In the genomic region with DNA sequence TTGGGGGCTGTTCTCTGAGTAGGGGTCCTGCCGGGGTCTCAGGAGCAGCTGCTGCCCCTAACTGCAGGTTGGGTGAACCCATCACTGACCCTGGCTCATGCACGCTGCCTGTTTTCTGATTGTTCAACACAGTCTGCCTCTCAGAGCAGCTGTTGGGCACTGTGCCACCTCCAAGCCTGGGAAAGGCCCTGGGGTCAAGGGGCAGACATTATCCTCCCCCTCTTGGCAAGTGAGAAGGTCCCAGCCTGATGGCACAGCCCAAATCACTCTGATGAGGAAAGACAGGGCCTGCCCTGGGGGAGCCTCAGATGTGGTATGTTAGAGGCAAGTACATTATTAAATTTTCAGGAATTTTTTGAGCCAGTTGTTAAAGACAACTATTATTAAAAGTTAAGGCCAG, we compare ENCODE assay signal across 17 cellular contexts. TPM values are rescaled to one million over a fixed set of nuclear protein-coding genes. Genes with fewer than 3 reads are reported as not detected.
"Had no signal": no experiment of that assay in that cellular context is flagged by ENCODE, and none has a peak within 500 bp of the region (broad histone marks: within the 10 kb centered on the region; RNA-seq: fewer than 3 reads in every experiment).

No MANE protein-coding gene starts in this region.

- H3K4me3 Mint-ChIP-seq: activated CD4-positive, alpha-beta T cell treated with anti-CD3 and anti-CD28 coated beads for 36 hours; activated T-helper 1 cell treated with anti-CD3 and anti-CD28 coated beads, Interleukin-12 subunit alpha, Interleukin-12 subunit beta, Interleukin-2, Interleukin-4 antibody, amounts not matched to agents 30 ng/mL and 10 ng/mL and 1 ng/mL, durations not matched to agents 14 hours and 24 hours and 36 hours; natural killer cell treated with Interleukin-12 subunit alpha and Interleukin-12 subunit beta and Interleukin-15 and Interleukin-18, amount 100 ng/mL, for 72 hours; stimulated activated effector memory CD8-positive, alpha-beta T cell treated with anti-CD3 and anti-CD28 coated beads, Interleukin-12 subunit alpha, Interleukin-12 subunit beta, amount 100 ng/mL, for 72 hours had no signal

- H3K9me3 Mint-ChIP-seq: activated T-helper 1 cell treated with anti-CD3 and anti-CD28 coated beads, Interleukin-12 subunit alpha, Interleukin-12 subunit beta, Interleukin-2, Interleukin-4 antibody, amounts not matched to agents 30 ng/mL and 10 ng/mL and 1 ng/mL, durations not matched to agents 14 hours and 24 hours and 36 hours; natural killer cell treated with Interleukin-12 subunit alpha and Interleukin-12 subunit beta and Interleukin-15 and Interleukin-18, amount 100 ng/mL, for 72 hours; stimulated activated effector memory CD8-positive, alpha-beta T cell treated with anti-CD3 and anti-CD28 coated beads, Interleukin-12 subunit alpha, Interleukin-12 subunit beta, amount 100 ng/mL, for 72 hours had no signal

- H3K36me3 Mint-ChIP-seq: natural killer cell treated with Interleukin-12 subunit alpha and Interleukin-12 subunit beta and Interleukin-15 and Interleukin-18, amount 100 ng/mL, for 72 hours; stimulated activated effector memory CD8-positive, alpha-beta T cell treated with anti-CD3 and anti-CD28 coated beads, Interleukin-12 subunit alpha, Interleukin-12 subunit beta, amount 100 ng/mL, for 72 hours had no signal

- H3K36me3 ChIP-seq: cardiac muscle cell had no signal

- H3K27ac Mint-ChIP-seq: activated CD4-positive, alpha-beta T cell treated with anti-CD3 and anti-CD28 coated beads for 36 hours; activated T-helper 1 cell treated with anti-CD3 and anti-CD28 coated beads, Interleukin-12 subunit alpha, Interleukin-12 subunit beta, Interleukin-2, Interleukin-4 antibody, amounts not matched to agents 30 ng/mL and 10 ng/mL and 1 ng/mL, durations not matched to agents 14 hours and 24 hours and 36 hours; natural killer cell treated with Interleukin-12 subunit alpha and Interleukin-12 subunit beta and Interleukin-15 and Interleukin-18, amount 100 ng/mL, for 72 hours; stimulated activated effector memory CD8-positive, alpha-beta T cell treated with anti-CD3 and anti-CD28 coated beads, Interleukin-12 subunit alpha, Interleukin-12 subunit beta, amount 100 ng/mL, for 72 hours had no signal

- H3K27me3 ChIP-seq: cardiac muscle cell had no signal

- H3K27ac ChIP-seq: cardiac muscle cell, coronary artery, VCaP had no signal

- FAIRE-seq: astrocyte had no signal

- H3K4me3 ChIP-seq: cardiac muscle cell, coronary artery, skin epidermis had no signal

- H3K27me3 Mint-ChIP-seq: activated CD4-positive, alpha-beta T cell treated with anti-CD3 and anti-CD28 coated beads for 36 hours; natural killer cell treated with Interleukin-12 subunit alpha and Interleukin-12 subunit beta and Interleukin-15 and Interleukin-18, amount 100 ng/mL, for 72 hours had no signal

- DNase-seq: activated CD4-positive, alpha-beta T cell treated with anti-CD3 and anti-CD28 coated beads for 36 hours; activated naive CD4-positive, alpha-beta T cell; effector CD8-positive, alpha-beta T cell; hippocampal formation; kidney glomerular epithelial cell; mammary epithelial cell; trophoblast cell had no signal

- ATAC-seq: activated CD4-positive, alpha-beta T cell treated with anti-CD3 and anti-CD28 coated beads for 36 hours; stimulated activated effector memory CD8-positive, alpha-beta T cell treated with anti-CD3 and anti-CD28 coated beads, Interleukin-12 subunit alpha, Interleukin-12 subunit beta, amount 100 ng/mL, for 72 hours had no signal

RNA-seq across cellular contexts. Expression of a gene that starts 14.1 kb away (rescaled TPM):
- total RNA-seq: activated T-helper 1 cell treated with anti-CD3 and anti-CD28 coated beads, Interleukin-12 subunit alpha, Interleukin-12 subunit beta, Interleukin-2, Interleukin-4 antibody, amounts not matched to agents 30 ng/mL and 10 ng/mL and 1 ng/mL, durations not matched to agents 14 hours and 24 hours and 36 hours; astrocyte; cardiac muscle cell; mucosa of gallbladder; natural killer cell treated with Interleukin-12 subunit alpha and Interleukin-12 subunit beta and Interleukin-15 and Interleukin-18, amount 100 ng/mL, for 72 hours; subcutaneous adipose tissue had no signal
- polyA plus RNA-seq: cardiac muscle cell had no signal

RNA-seq across cellular contexts. Expression of a gene that starts 27.7 kb away (rescaled TPM):
- total RNA-seq: activated T-helper 1 cell treated with anti-CD3 and anti-CD28 coated beads, Interleukin-12 subunit alpha, Interleukin-12 subunit beta, Interleukin-2, Interleukin-4 antibody, amounts not matched to agents 30 ng/mL and 10 ng/mL and 1 ng/mL, durations not matched to agents 14 hours and 24 hours and 36 hours; natural killer cell treated with Interleukin-12 subunit alpha and Interleukin-12 subunit beta and Interleukin-15 and Interleukin-18, amount 100 ng/mL, for 72 hours; subcutaneous adipose tissue had no signal
